Comparison of ENCODE assay signal across 8 cellular contexts in genomic region chr6:135922170-135922569, GRCh38.
A peak's percentile ranks its signal among the peaks of the same experiment; 100 is the strongest.
DNase-seq lines count a peak whose midpoint lies in the region; TF ChIP-seq lines count a peak whose summit lies in the region.

No MANE protein-coding gene starts in this region.

- H3K27me3 ChIP-seq in rectal smooth muscle tissue (ENCODE audit: control insufficient read depth, insufficient read depth, low read length), result no peaks in the 10 kb centered on the region

- H3K4me3 ChIP-seq in rectal smooth muscle tissue (ENCODE audit: low read length), result no peak overlapping the region

- no peak overlapping the region for H3K9ac ChIP-seq in rectal smooth muscle tissue (ENCODE audit: low read length)

- peaks cover 16% of the 10 kb centered on the region for H3K4me1 ChIP-seq in rectal smooth muscle tissue (ENCODE audit: control insufficient read depth, insufficient read depth, low read length)

- in situ Hi-C loops in G401 (cut with HindIII; ENCODE audit: low sequenced_read_pairs), result no loop called here
- in situ Hi-C loops in GM13977 (cut with MboI; ENCODE audit: low pct_unique_long_range_greater_than_20kb, low sequenced_read_pairs, unreplicated experiment), result loop anchor here (25.0 kb wide), 1 partner anchor 385 kb away; no protein-coding TSS in a partner anchor

- DNase-seq in G401 (ENCODE audit: low spot score), result peak; percentile 60
- peak; percentile 67 for DNase-seq in NCI-H2107 treated with DMSO at 0.1 percent for 48 hours (lab: John Stamatoyannopoulos, UW; ENCODE audit: unreplicated experiment)
- peak; percentile 92 for DNase-seq in epithelial cell of prostate (ENCODE audit: low read depth, low spot score)
- no peak for DNase-seq in NCI-H2029 (lab: John Stamatoyannopoulos, UW)
- DNase-seq in T-helper 9 cell, result no peak
- no peak for DNase-seq in GM13977 (ENCODE audit: low spot score)
- DNase-seq in NCI-H187 (lab: John Stamatoyannopoulos, UW), result no peak

- peak overlapping the region; percentile 51 for H3K27ac ChIP-seq in epithelial cell of prostate
- H3K27ac ChIP-seq in rectal smooth muscle tissue (ENCODE audit: low read depth, low read length), result peak overlapping the region; percentile 56

- no peaks in the 10 kb centered on the region for H3K36me3 ChIP-seq in rectal smooth muscle tissue (ENCODE audit: control insufficient read depth, insufficient read depth, low read length)

- TF ChIP-seq CTCF in GM13977 (IDR thresholded peaks at IDR 0.05; ENCODE audit: extremely low read depth, insufficient read depth, missing control alignments), result no peak

Comparison
In these comparisons a context has a peak if more than half of its experiments do, and no peak if none do; other contexts are left out.
1. DNase-seq: peak in G401 (single experiment), NCI-H2107 treated with DMSO at 0.1 percent for 48 hours (single experiment) and epithelial cell of prostate (single experiment); none in NCI-H2029 (single experiment), T-helper 9 cell (single experiment), GM13977 (single experiment) and NCI-H187 (0 of 2).